Comparison of ENCODE assay signal across 12 cellular contexts in the genomic region with DNA sequence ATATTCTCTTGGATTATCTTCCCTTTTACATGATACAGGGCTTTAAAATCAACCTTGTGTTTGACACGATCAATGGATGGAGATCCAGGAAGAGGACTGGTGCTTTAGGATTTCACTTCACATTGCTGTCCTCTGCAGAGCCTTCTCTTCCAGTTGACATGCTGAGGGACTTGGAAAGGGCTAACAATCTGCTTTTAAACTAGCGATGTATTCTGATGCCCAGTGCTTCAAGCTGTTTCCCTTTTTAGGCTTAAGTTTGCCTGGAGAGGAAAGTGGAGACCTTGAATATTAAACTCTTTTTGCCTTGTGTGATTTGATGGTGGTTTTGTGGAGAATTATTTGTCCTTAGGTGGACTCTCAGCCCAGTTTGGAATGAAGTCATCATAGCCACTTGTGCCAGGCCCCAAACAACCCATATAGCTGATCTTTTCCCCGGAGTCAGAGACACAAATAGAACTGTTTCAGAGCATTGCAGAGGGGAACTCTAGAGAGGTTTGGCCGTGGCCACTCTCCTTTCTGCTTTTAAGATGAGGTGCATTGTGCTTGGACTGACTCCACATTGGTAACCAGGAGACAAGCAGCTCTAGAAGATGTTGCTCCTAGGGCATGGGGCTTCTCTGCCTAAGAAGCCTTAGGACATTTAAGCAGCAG.
A peak's percentile ranks its signal among the peaks of the same experiment; 100 is the strongest.
DNase-seq lines count a peak whose midpoint lies in the region; ATAC-seq, FAIRE-seq and TF ChIP-seq lines count a peak whose summit lies in the region.
"Had no signal": no experiment of that assay in that cellular context is flagged by ENCODE, and none has a peak within 500 bp of the region (broad histone marks: within the 10 kb centered on the region; RNA-seq: fewer than 3 reads in every experiment).

No MANE protein-coding gene starts in this region.

- no peak for TF ChIP-seq CTCF in right atrium auricular region (IDR thresholded peaks at IDR 0.05)
- TF ChIP-seq CTCF in stomach (IDR thresholded peaks at IDR 0.05), result no peak

- WGBS in stomach, 5 donors, result 60 to 67% (median 65%) methylated on average over 4 of the region's 4 CpGs

- no peak for ATAC-seq in HG02852 (IDR thresholded peaks at IDR 0.05; ENCODE audit: unreplicated experiment)

- FAIRE-seq in urothelium cell line (lab: Jason Lieb, UNC), result no peak

- H3K36me3 ChIP-seq in right atrium auricular region (no peaks in the 10 kb centered on the region), stomach (no peaks in the 10 kb centered on the region)
- H3K36me3 ChIP-seq: adrenal gland, left lung had no signal

- DNase-seq in NCI-H446 treated with DMSO at 0.1 percent for 48 hours (lab: John Stamatoyannopoulos, UW) (peak; percentile 37), cerebellar cortex (ENCODE audit: low spot score) (peak; percentile 63), right atrium auricular region (ENCODE audit: low spot score) (no peak), stomach (no peak), urothelium cell line (ENCODE audit: low spot score) (no peak), SKM-1 treated with dmso at 0.1 percent for 144 hours (lab: John Stamatoyannopoulos, UW; ENCODE audit: unreplicated experiment) (no peak)
- DNase-seq: activated CD4-positive, alpha-beta memory T cell treated with anti-CD3 and anti-CD28 coated beads for 36 hours; activated T-cell treated with anti-CD3 and anti-CD28 coated beads for 4 hours; CD4-positive, alpha-beta memory T cell had no signal

- H3K27ac ChIP-seq in right atrium auricular region (peak overlapping the region; percentile 50 to 69), stomach (peak overlapping the region in 4 of 5 donors; percentile 24 to 57 (median 40))
- H3K27ac ChIP-seq: left lung had no signal

- H3K27me3 ChIP-seq in right atrium auricular region (no peaks in the 10 kb centered on the region), stomach (no peaks in the 10 kb centered on the region)
- H3K27me3 ChIP-seq: adrenal gland, left lung had no signal

- peaks cover 0 to 19% of the 10 kb centered on the region in 2 donors for H3K4me1 ChIP-seq in right atrium auricular region
- peaks cover 4 to 17% (median 10%) of the 10 kb centered on the region in 4 donors for H3K4me1 ChIP-seq in stomach
- H3K4me1 ChIP-seq: left lung had no signal

- intact Hi-C loops in stomach (cut with DNase I; ENCODE audit: low total_unique reads), result no loop called here

- TF ChIP-seq POLR2A in stomach (IDR thresholded peaks at IDR 0.05), result no peak

- no peak overlapping the region for H3K4me3 ChIP-seq in right atrium auricular region
- H3K4me3 ChIP-seq in stomach, result no peak overlapping the region
- H3K4me3 ChIP-seq: adrenal gland, left lung had no signal

- TF ChIP-seq EP300 in stomach (IDR thresholded peaks at IDR 0.05), result no peak

- H3K9me3 ChIP-seq in right atrium auricular region (no peaks in the 10 kb centered on the region), stomach (no peaks in the 10 kb centered on the region)
- H3K9me3 ChIP-seq: adrenal gland, left lung had no signal

Comparison
In these comparisons a context has a peak if more than half of its experiments do, and no peak if none do; other contexts are left out.
1. DNase-seq: peak in NCI-H446 treated with DMSO at 0.1 percent for 48 hours (single experiment) and cerebellar cortex (single experiment); none in right atrium auricular region (single experiment), stomach (single experiment), urothelium cell line (single experiment) and SKM-1 treated with dmso at 0.1 percent for 144 hours (single experiment).